In the genomic region with DNA sequence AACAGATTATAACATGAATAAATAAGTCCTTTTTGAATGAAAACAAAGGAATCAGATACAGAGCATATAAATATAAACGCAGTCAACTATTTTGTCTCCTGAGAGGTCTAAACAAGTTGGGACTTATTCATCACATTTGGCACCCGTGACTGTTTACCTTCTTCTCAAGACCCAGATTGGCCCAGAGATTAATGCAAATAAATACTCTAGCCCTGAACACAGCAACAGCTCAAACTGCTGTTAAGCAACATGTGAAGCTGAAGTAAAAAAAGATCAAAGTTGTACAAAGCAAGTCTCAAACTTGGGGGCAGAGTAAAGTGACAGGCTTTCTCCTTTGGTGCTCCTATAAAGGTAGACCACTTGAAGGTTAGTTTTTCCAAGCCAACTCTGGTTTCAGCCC, we compare ENCODE assay signal across 16 cellular contexts.
DNase-seq lines count a peak whose midpoint lies in the region; ATAC-seq, FAIRE-seq and TF ChIP-seq lines count a peak whose summit lies in the region.
"Had no signal": no experiment of that assay in that cellular context is flagged by ENCODE, and none has a peak within 500 bp of the region (broad histone marks: within the 10 kb centered on the region; RNA-seq: fewer than 3 reads in every experiment).

No MANE protein-coding gene starts in this region.

- H3K36me3 ChIP-seq in bronchial epithelial cell (ENCODE audit: control insufficient read depth, insufficient read depth, low read length) (no peaks in the 10 kb centered on the region), lung (ENCODE audit: control insufficient read depth in 2 of 2, insufficient read depth in 2 of 2, low read length in 2 of 2) (no peaks in the 10 kb centered on the region), WERI-Rb-1 (no peaks in the 10 kb centered on the region; the same call in 1 of the 2 replicates)
- H3K36me3 ChIP-seq: ascending aorta, SJCRH30 had no signal

- no peak for FAIRE-seq in bronchial epithelial cell (lab: Jason Lieb, UNC)

- H3K4me3 ChIP-seq in bronchial epithelial cell (ENCODE audit: low read depth, low read length) (no peak overlapping the region), lung (no peak overlapping the region), WERI-Rb-1 (ENCODE audit: low read depth, low read length) (no peak overlapping the region)
- H3K4me3 ChIP-seq: ascending aorta, SJCRH30 had no signal

- H3K27me3 ChIP-seq in bronchial epithelial cell (ENCODE audit: control insufficient read depth, insufficient read depth, low read length) = no peaks in the 10 kb centered on the region
- H3K27me3 ChIP-seq in lung (ENCODE audit: control insufficient read depth, insufficient read depth) = no peaks in the 10 kb centered on the region
- H3K27me3 ChIP-seq in WERI-Rb-1 (ENCODE audit: insufficient read depth, low read depth, severe bottlenecking) = no peaks in the 10 kb centered on the region
- H3K27me3 ChIP-seq: ascending aorta, SJCRH30 had no signal

- H3K9me3 ChIP-seq in lung (ENCODE audit: control insufficient read depth in 2 of 2, insufficient read depth in 1 of 2, low read length in 1 of 2) = no peaks in the 10 kb centered on the region
- no peaks in the 10 kb centered on the region for H3K9me3 ChIP-seq in WERI-Rb-1 (ENCODE audit: severe bottlenecking)
- H3K9me3 ChIP-seq: ascending aorta, SJCRH30 had no signal

- WGBS in lung, 2 donors = 40 to 70% methylated on average over 2 of the region's 2 CpGs

- no peak for TF ChIP-seq CTCF in bronchial epithelial cell (IDR thresholded peaks at IDR 0.05; ENCODE audit: insufficient read depth, low read length, severe bottlenecking)
- TF ChIP-seq CTCF in lung (IDR thresholded peaks at IDR 0.05; ENCODE audit: control extremely low read depth, extremely low read depth) = no peak
- TF ChIP-seq CTCF in WERI-Rb-1 (IDR thresholded peaks at IDR 0.05; ENCODE audit: low read depth, low read length) = no peak

- H3K4me1 ChIP-seq in lung (ENCODE audit: control insufficient read depth in 2 of 2, insufficient read depth in 2 of 2, low read length in 2 of 2) = no peaks in the 10 kb centered on the region
- H3K4me1 ChIP-seq: ascending aorta, SJCRH30 had no signal

- DNase-seq in DMS53 treated with DMSO at 0.1 percent for 48 hours (lab: John Stamatoyannopoulos, UW; ENCODE audit: unreplicated experiment) (peak; percentile 2), NCI-H2029 (lab: John Stamatoyannopoulos, UW) (peak; percentile 77), bronchial epithelial cell (ENCODE audit: low read depth) (peak; percentile 92), lung (ENCODE audit: low spot score) (no peak), WERI-Rb-1 (no peak), HCEC 1CT (no peak), NCI-H1930 (lab: John Stamatoyannopoulos, UW) (no peak), NCI-H69 (lab: John Stamatoyannopoulos, UW) (no peak)
- DNase-seq: activated CD4-positive, alpha-beta T cell treated with anti-CD3 and anti-CD28 coated beads for 36 hours; activated CD8-positive, alpha-beta memory T cell treated with anti-CD3 and anti-CD28 coated beads, Interleukin-2, amount 50 U/mL, for 4 hours; activated naive CD4-positive, alpha-beta T cell treated with Interleukin-2 at 50 U/mL for 16 hours; cortex of kidney; H9; NCI-H2227 treated with DMSO at 0.1 percent for 48 hours; SJCRH30 had no signal

- peak; percentile 75 for ATAC-seq in lung (ENCODE audit: insufficient read depth, low FRiP score)
- ATAC-seq: activated CD4-positive, alpha-beta T cell treated with anti-CD3 and anti-CD28 coated beads for 36 hours had no signal

- H3K27ac ChIP-seq in lung (ENCODE audit: low read depth in 1 of 2, low read length in 1 of 2) = no peak overlapping the region
- no peak overlapping the region for H3K27ac ChIP-seq in WERI-Rb-1
- H3K27ac ChIP-seq: ascending aorta, SJCRH30 had no signal

Comparison
In these comparisons a context has a peak if more than half of its experiments do, and no peak if none do; other contexts are left out.
1. DNase-seq: peak in DMS53 treated with DMSO at 0.1 percent for 48 hours (single experiment), NCI-H2029 (single experiment) and bronchial epithelial cell (single experiment); none in lung (single experiment), WERI-Rb-1 (single experiment), HCEC 1CT (single experiment), NCI-H1930 (0 of 2) and NCI-H69 (single experiment).